In genomic region chr1:32438777-32439176, GRCh38 we compare ENCODE assay signal across 2 cellular contexts. TPM values are rescaled to one million over a fixed set of nuclear protein-coding genes. Genes with fewer than 3 reads are reported as not detected.
"Had no signal": no experiment of that assay in that cellular context is flagged by ENCODE, and none has a peak within 500 bp of the region (broad histone marks: within the 10 kb centered on the region; RNA-seq: fewer than 3 reads in every experiment).

No MANE protein-coding gene starts in this region.

RNA-seq across cellular contexts. Expression of gene ZBTB8B, which starts 26.1 kb away (rescaled TPM):
- total RNA-seq: Right ventricle myocardium superior, SJSA1 had no signal
